ENCODE assay signal across 8 cellular contexts in genomic region chr20:45041464-45042337, GRCh38. TPM values are rescaled to one million over a fixed set of nuclear protein-coding genes. Genes with fewer than 3 reads are reported as not detected.
DNase-seq lines count a peak whose midpoint lies in the region; ATAC-seq and TF ChIP-seq lines count a peak whose summit lies in the region.

No MANE protein-coding gene starts in this region.

- H3K4me3 ChIP-seq in OCI-LY7 (ENCODE audit: low read depth, low read length, poor library complexity, severe bottlenecking): no peak overlapping the region
- no peak overlapping the region for H3K4me3 ChIP-seq in effector memory CD4-positive, alpha-beta T cell (ENCODE audit: insufficient read depth, low read depth, low read length, poor library complexity, severe bottlenecking)

- BruUV-seq in OCI-LY7 (replicated peaks; lab: Mats Ljungman, UMichigan): no TSS peak

- CTCF ChIA-PET in OCI-LY7 (lab: Charles Lee; ENCODE audit: unreplicated experiment): no interaction called here

- ATAC-seq in GM18519 (IDR thresholded peaks at IDR 0.05; ENCODE audit: low FRiP score, unreplicated experiment) (no peak), HG03139 (IDR thresholded peaks at IDR 0.05; ENCODE audit: unreplicated experiment) (no peak)

- H3K36me3 Mint-ChIP-seq in progenitor cell of endocrine pancreas (ENCODE audit: insufficient read depth): peaks cover 3% of the 10 kb centered on the region

- peaks cover 90% of the 10 kb centered on the region for H3K36me3 ChIP-seq in OCI-LY7 (ENCODE audit: insufficient read depth, low read length)
- peaks cover 48% of the 10 kb centered on the region for H3K36me3 ChIP-seq in effector memory CD4-positive, alpha-beta T cell (ENCODE audit: control insufficient read depth, insufficient read depth, low read length)

- peaks cover 4% of the 10 kb centered on the region for H3K9me3 Mint-ChIP-seq in progenitor cell of endocrine pancreas (ENCODE audit: low read depth)

- no peaks in the 10 kb centered on the region for H3K9me3 ChIP-seq in OCI-LY7 (ENCODE audit: low read length)
- H3K9me3 ChIP-seq in effector memory CD4-positive, alpha-beta T cell (ENCODE audit: control insufficient read depth, low read length): no peaks in the 10 kb centered on the region

- H3K9me2 ChIP-seq in OCI-LY7 (ENCODE audit: insufficient read depth, low read length): no peaks in the 10 kb centered on the region

- DNase-seq in NCI-H2171 treated with DMSO at 0.1 percent for 48 hours (lab: John Stamatoyannopoulos, UW): peak; percentile 37
- DNase-seq in NCI-H2171 (lab: John Stamatoyannopoulos, UW): no peak
- no peak for DNase-seq in OCI-LY7 (ENCODE audit: low spot score)
- no peak for DNase-seq in effector memory CD4-positive, alpha-beta T cell
- DNase-seq in progenitor cell of endocrine pancreas (ENCODE audit: low spot score, unreplicated experiment): no peak
- DNase-seq in T-helper 9 cell: no peak

- H3K27me3 ChIP-seq in effector memory CD4-positive, alpha-beta T cell (replicated peaks; ENCODE audit: control insufficient read depth, insufficient read depth, low read length, poor library complexity, severe bottlenecking): no peaks in the 10 kb centered on the region

- peaks cover 60% of the 10 kb centered on the region for H3K79me2 ChIP-seq in OCI-LY7 (ENCODE audit: insufficient read depth, low read depth, low read length)

- H3K27me3 Mint-ChIP-seq in progenitor cell of endocrine pancreas: no peaks in the 10 kb centered on the region

- peak overlapping the region; percentile 1 for H3K4me3 Mint-ChIP-seq in progenitor cell of endocrine pancreas (ENCODE audit: low read depth)

- peak overlapping the region; percentile 85 for H3K27ac Mint-ChIP-seq in progenitor cell of endocrine pancreas

- intact Hi-C loops in OCI-LY7 (cut with micrococcal nuclease; ENCODE audit: unreplicated experiment): no loop called here

- H3K4me1 Mint-ChIP-seq in progenitor cell of endocrine pancreas (ENCODE audit: low read depth): peaks cover 23% of the 10 kb centered on the region

- peaks cover 5% of the 10 kb centered on the region; the same call in 1 of the 2 replicates for H4K20me1 ChIP-seq in OCI-LY7 (ENCODE audit: insufficient read depth, low read length)

- TF ChIP-seq CTCF in OCI-LY7 (conservative IDR thresholded peaks at IDR 0.05; ENCODE audit: low read length): no peak
- TF ChIP-seq CTCF in progenitor cell of endocrine pancreas (IDR thresholded peaks at IDR 0.05; ENCODE audit: unreplicated experiment): no peak

- H2AFZ ChIP-seq in OCI-LY7 (ENCODE audit: low read length): no peak overlapping the region

- peak overlapping the region; percentile 19 for H3K27ac ChIP-seq in OCI-LY7 (ENCODE audit: low read depth, low read length, poor library complexity, severe bottlenecking)
- peak overlapping the region; percentile 57 for H3K27ac ChIP-seq in effector memory CD4-positive, alpha-beta T cell (ENCODE audit: insufficient read depth, low read length, poor library complexity, severe bottlenecking)

- POLR2A ChIA-PET in OCI-LY7 (lab: Charles Lee): interaction anchor here (1.1 kb wide), 1 partner anchor 13 kb away, joined by 3 read pairs; no protein-coding TSS in a partner anchor

- no peak overlapping the region for H3K4me2 ChIP-seq in OCI-LY7 (ENCODE audit: low read length)

- H3K4me1 ChIP-seq in OCI-LY7 (ENCODE audit: insufficient read depth, low read length, poor library complexity, severe bottlenecking): peaks cover 24% of the 10 kb centered on the region
- H3K4me1 ChIP-seq in effector memory CD4-positive, alpha-beta T cell (ENCODE audit: control insufficient read depth, insufficient read depth, low read length, poor library complexity, severe bottlenecking): peaks cover 23% of the 10 kb centered on the region

RNA-seq across cellular contexts. Expression of gene KCNS1, which starts 59.2 kb away (rescaled TPM):
- not detected in 2 replicates for total RNA-seq in OCI-LY7 (2014; rRNA removed; shearing (Covaris generic))
- total RNA-seq in OCI-LY7 (2022) (not detected in 2 replicates), progenitor cell of endocrine pancreas (0.07 and 0.12 TPM in 2 replicates)
